Comparison of ENCODE assay signal across 8 cellular contexts in the genomic region with DNA sequence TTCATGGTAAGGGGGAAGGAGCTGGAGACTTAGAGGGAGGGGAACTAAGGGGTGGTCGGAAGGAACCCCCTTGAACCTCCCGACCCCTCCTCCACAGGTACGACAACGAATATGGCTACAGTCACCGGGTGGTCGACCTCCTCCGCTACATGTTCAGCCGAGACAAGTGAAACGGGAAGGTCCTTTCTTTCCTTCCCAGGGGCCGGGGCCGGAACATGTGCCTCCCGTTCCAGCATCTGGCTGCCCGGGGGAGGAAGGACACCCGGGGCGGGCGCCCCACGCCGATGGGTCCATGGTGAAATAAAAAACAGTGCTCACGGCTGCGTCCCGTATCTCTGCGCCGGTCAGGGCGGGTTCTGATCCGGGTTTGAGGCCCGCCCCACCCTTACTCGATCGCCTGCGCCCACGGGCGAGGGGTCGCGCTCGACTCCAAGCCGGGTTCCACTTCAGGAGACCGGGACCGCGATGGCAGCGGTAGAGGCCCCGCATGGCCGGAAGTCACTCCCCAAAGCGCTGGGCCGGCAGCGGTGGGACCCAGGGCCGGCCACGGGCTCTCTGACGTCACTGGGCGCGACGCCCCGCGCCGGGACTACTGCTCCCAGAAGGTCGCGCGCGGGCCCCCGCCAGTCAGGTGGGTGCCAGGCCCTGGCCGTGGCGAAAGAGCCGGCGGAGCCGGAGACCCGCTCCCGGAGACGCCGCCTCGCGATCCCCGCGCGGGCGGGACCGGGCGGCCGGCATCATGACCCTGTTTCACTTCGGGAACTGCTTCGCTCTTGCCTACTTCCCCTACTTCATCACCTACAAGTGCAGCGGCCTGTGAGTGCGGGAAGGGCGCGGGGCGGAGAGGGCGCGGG. TPM values are rescaled to one million over a fixed set of nuclear protein-coding genes. Genes with fewer than 3 reads are reported as not detected.
DNase-seq lines count a peak whose midpoint lies in the region; ATAC-seq, FAIRE-seq and TF ChIP-seq lines count a peak whose summit lies in the region.

TSS of gene TMEM147 (plus strand) at position 626 of the 854 bp plus-strand sequence. CDS start at position 740, 114 bp downstream.

- H3K27ac ChIP-seq in VCaP (peak within 1 kb of the TSS; percentile 84), small intestine (ENCODE audit: low read depth in 1 of 2, low read length in 1 of 2) (peak within 1 kb of the TSS; percentile 63 to 86)

- TF ChIP-seq CTCF in VCaP (conservative IDR thresholded peaks at IDR 0.05), result no peak

- H3K36me3 ChIP-seq in small intestine (ENCODE audit: control insufficient read depth in 2 of 2, insufficient read depth in 2 of 2, low read length in 2 of 2), result no peaks in the 10 kb centered on the region

- peak; percentile 75 for ATAC-seq in HG03045 (IDR thresholded peaks at IDR 0.05; ENCODE audit: unreplicated experiment)

- in situ Hi-C loops in T47D (cut with HindIII; ENCODE audit: low pct_unique_long_range_greater_than_20kb, low sequenced_read_pairs), result no loop called here

- FAIRE-seq in small intestine (lab: Jason Lieb, UNC), result no peak

- H3K4me3 ChIP-seq in small intestine (ENCODE audit: low read depth in 1 of 2, low read length in 2 of 2), result peak within 1 kb of the TSS; percentile 82 to 86

- H3K27me3 ChIP-seq in small intestine (ENCODE audit: control insufficient read depth in 2 of 2, insufficient read depth in 2 of 2, low read length in 2 of 2), result no peaks in the 10 kb centered on the region

- H3K9me3 ChIP-seq in small intestine (ENCODE audit: control insufficient read depth, low read depth), result no peaks in the 10 kb centered on the region

- 0 to 1% (median 1%) methylated on average over 65 to 85 of the region's 85 CpGs for WGBS in small intestine, 3 donors

- H3K4me1 ChIP-seq in small intestine (ENCODE audit: control insufficient read depth in 2 of 2, insufficient read depth in 1 of 2, low read depth in 1 of 2, low read length in 1 of 2), result peaks cover 0 to 5% of the 10 kb centered on the region in 2 donors

- DNase-seq in NK-92 treated with Interleukin-12 subunit alpha and Interleukin-12 subunit beta, amount 100 ng/mL, for 24 hours (lab: John Stamatoyannopoulos, UW), result peak; percentile 86
- DNase-seq in NK-92 (lab: John Stamatoyannopoulos, UW; ENCODE audit: unreplicated experiment) (no peak), NCI-H2171 (lab: John Stamatoyannopoulos, UW) (peak; percentile 83), T47D (ENCODE audit: low read depth in 1 of 2, low spot score in 1 of 2) (peak; percentile 87 to 95), iPS-NIHi11 (ENCODE audit: low spot score) (peak; percentile 100), small intestine (peak; percentile 87)

RNA-seq across cellular contexts. Expression of gene TMEM147, which starts in this region (rescaled TPM):
- polyA plus RNA-seq in small intestine, result 100 to 1,000 TPM in 1 of 3 donors, 10 to 100 TPM in 2; 40.3 to 149 (median 70.3) TPM
